Comparison of ENCODE assay signal across 11 cellular contexts in genomic region chr13:97262058-97262457, GRCh38. TPM values are rescaled to one million over a fixed set of nuclear protein-coding genes. Genes with fewer than 3 reads are reported as not detected.
A peak's percentile ranks its signal among the peaks of the same experiment; 100 is the strongest.
DNase-seq lines count a peak whose midpoint lies in the region; ATAC-seq and TF ChIP-seq lines count a peak whose summit lies in the region.
"Had no signal": no experiment of that assay in that cellular context is flagged by ENCODE, and none has a peak within 500 bp of the region (broad histone marks: within the 10 kb centered on the region; RNA-seq: fewer than 3 reads in every experiment).

No MANE protein-coding gene starts in this region.

- H3K27me3 Mint-ChIP-seq in activated B cell treated with CpG ODN at 0.5 μM for 24 hours = no peaks in the 10 kb centered on the region

- TF ChIP-seq CTCF in activated B cell treated with CpG ODN at 0.5 μM for 24 hours (IDR thresholded peaks at IDR 0.05) (no peak), left ventricle myocardium inferior (IDR thresholded peaks at IDR 0.05; ENCODE audit: borderline replicate concordance) (no peak)

- intact Hi-C loops in activated B cell treated with CpG ODN at 0.5 μM for 24 hours (cut with micrococcal nuclease) = no loop called here
- intact Hi-C loops in left ventricle myocardium inferior (cut with micrococcal nuclease) = no loop called here

- H3K4me1 Mint-ChIP-seq in activated B cell treated with CpG ODN at 0.5 μM for 24 hours = peaks cover 61% of the 10 kb centered on the region

- POLR2A ChIA-PET in activated B cell treated with CpG ODN at 0.5 μM for 24 hours (lab: Charles Lee) = no interaction called here

- peaks cover 31% of the 10 kb centered on the region for H3K36me3 Mint-ChIP-seq in activated B cell treated with CpG ODN at 0.5 μM for 24 hours (ENCODE audit: low read depth)

- DNase-seq in activated CD4-positive, alpha-beta T cell treated with anti-CD3 and anti-CD28 coated beads, Interleukin-2, amount 50 U/mL, for 48 hours = peak; percentile 18 to 36
- DNase-seq in activated CD4-positive, alpha-beta T cell treated with anti-CD3 and anti-CD28 coated beads, Interleukin-2, amount 50 U/mL, for 1 hour = no peak
- DNase-seq in activated B cell treated with CpG ODN at 0.5 μM for 24 hours (no peak), left ventricle myocardium inferior (no peak), NCI-H226 (no peak)
- peak; percentile 40 for DNase-seq in stimulated activated CD8-positive, alpha-beta memory T cell treated with anti-CD3 and anti-CD28 coated beads, Interleukin-4, amount 100 ng/mL, for 48 hours
- DNase-seq: NCI-H2227 treated with DMSO at 0.1 percent for 48 hours, SHP77 treated with DMSO at 0.1 percent for 48 hours had no signal

- peaks cover 100% of the 10 kb centered on the region for H3K4me1 ChIP-seq in left ventricle myocardium inferior

- no peaks in the 10 kb centered on the region for H3K36me3 ChIP-seq in left ventricle myocardium inferior

- no peaks in the 10 kb centered on the region for H3K9me3 ChIP-seq in left ventricle myocardium inferior (replicated peaks)

- no peaks in the 10 kb centered on the region for H3K9me3 Mint-ChIP-seq in activated B cell treated with CpG ODN at 0.5 μM for 24 hours

- H3K27ac Mint-ChIP-seq in activated B cell treated with CpG ODN at 0.5 μM for 24 hours = peak overlapping the region; percentile 25

- no peak overlapping the region for H3K4me3 Mint-ChIP-seq in activated B cell treated with CpG ODN at 0.5 μM for 24 hours

- ATAC-seq in activated B cell treated with CpG ODN at 0.5 μM for 24 hours (ENCODE audit: low read depth) (no peak), HG03378 (IDR thresholded peaks at IDR 0.05; ENCODE audit: unreplicated experiment) (no peak), GM19463 (IDR thresholded peaks at IDR 0.05; ENCODE audit: unreplicated experiment) (no peak)

- CTCF ChIA-PET in activated B cell treated with CpG ODN at 0.5 μM for 24 hours (lab: Charles Lee) = no interaction called here

- H3K27ac ChIP-seq in left ventricle myocardium inferior (replicated peaks) = peak overlapping the region; percentile 84
- H3K27ac ChIP-seq: parathyroid adenoma had no signal

- H3K27me3 ChIP-seq in left ventricle myocardium inferior (ENCODE audit: low read depth) = no peaks in the 10 kb centered on the region

- H3K4me3 ChIP-seq in left ventricle myocardium inferior = no peak overlapping the region

RNA-seq across cellular contexts. Expression of gene MBNL2, which starts 39.9 kb away (rescaled TPM):
- total RNA-seq in activated B cell treated with CpG ODN at 0.5 μM for 24 hours (15.3 and 18.8 TPM in 2 replicates), left ventricle myocardium inferior (76.5 TPM)

Comparison
In these comparisons a context has a peak if more than half of its experiments do, and no peak if none do; other contexts are left out.
1. DNase-seq: peak in activated CD4-positive, alpha-beta T cell treated with anti-CD3 and anti-CD28 coated beads, Interleukin-2, amount 50 U/mL, for 48 hours (2 of 2) and stimulated activated CD8-positive, alpha-beta memory T cell treated with anti-CD3 and anti-CD28 coated beads, Interleukin-4, amount 100 ng/mL, for 48 hours (single experiment); none in activated CD4-positive, alpha-beta T cell treated with anti-CD3 and anti-CD28 coated beads, Interleukin-2, amount 50 U/mL, for 1 hour (single experiment), activated B cell treated with CpG ODN at 0.5 μM for 24 hours (single experiment), left ventricle myocardium inferior (single experiment) and NCI-H226 (single experiment).